ENCODE assay signal across 16 cellular contexts in genomic region chr2:189592353-189592984, GRCh38.
"Had no signal": no experiment of that assay in that cellular context is flagged by ENCODE, and none has a peak within 500 bp of the region (broad histone marks: within the 10 kb centered on the region; RNA-seq: fewer than 3 reads in every experiment).

No MANE protein-coding gene starts in this region.

- H3K36me3 Mint-ChIP-seq: natural killer cell treated with Interleukin-12 subunit alpha and Interleukin-12 subunit beta and Interleukin-15 and Interleukin-18, amount 100 ng/mL, for 72 hours had no signal

- DNase-seq: activated CD4-positive, alpha-beta T cell treated with anti-CD3 and anti-CD28 coated beads, Interleukin-2, amount 10 ng/mL, durations not matched to agents 24 days and 14 days; activated CD4-positive, CD25-positive, alpha-beta regulatory T cell; activated gamma-delta T cell treated with Interleukin-2 at 50 U/mL for 16 hours; body of pancreas; erythroblast; gastrocnemius medialis; head of caudate nucleus; lower lobe of right lung; pancreas; right lobe of liver; small intestine; stimulated activated CD4-positive, alpha-beta T cell treated with anti-CD3 and anti-CD28 coated beads, Interleukin-15, amount 100 ng/mL, for 24 hours; stimulated activated CD4-positive, alpha-beta T cell treated with anti-CD3 and anti-CD28 coated beads, Interleukin-2, amount 100 ng/mL, for 48 hours; stomach; trophoblast cell had no signal

- H3K27ac Mint-ChIP-seq: activated CD4-positive, alpha-beta T cell treated with anti-CD3 and anti-CD28 coated beads, Interleukin-2, amount 10 ng/mL, durations not matched to agents 24 days and 14 days; natural killer cell treated with Interleukin-12 subunit alpha and Interleukin-12 subunit beta and Interleukin-15 and Interleukin-18, amount 100 ng/mL, for 72 hours had no signal

- H3K4me3 Mint-ChIP-seq: activated CD4-positive, alpha-beta T cell treated with anti-CD3 and anti-CD28 coated beads, Interleukin-2, amount 10 ng/mL, durations not matched to agents 24 days and 14 days; natural killer cell treated with Interleukin-12 subunit alpha and Interleukin-12 subunit beta and Interleukin-15 and Interleukin-18, amount 100 ng/mL, for 72 hours had no signal

- ATAC-seq: body of pancreas; gastrocnemius medialis; lower lobe of right lung; natural killer cell treated with Interleukin-12 subunit alpha and Interleukin-12 subunit beta and Interleukin-15 and Interleukin-18, amount 100 ng/mL, for 72 hours; pancreas; right lobe of liver had no signal

- H3K9me3 Mint-ChIP-seq: activated CD4-positive, alpha-beta T cell treated with anti-CD3 and anti-CD28 coated beads, Interleukin-2, amount 10 ng/mL, durations not matched to agents 24 days and 14 days; natural killer cell treated with Interleukin-12 subunit alpha and Interleukin-12 subunit beta and Interleukin-15 and Interleukin-18, amount 100 ng/mL, for 72 hours had no signal
